In the genomic region with DNA sequence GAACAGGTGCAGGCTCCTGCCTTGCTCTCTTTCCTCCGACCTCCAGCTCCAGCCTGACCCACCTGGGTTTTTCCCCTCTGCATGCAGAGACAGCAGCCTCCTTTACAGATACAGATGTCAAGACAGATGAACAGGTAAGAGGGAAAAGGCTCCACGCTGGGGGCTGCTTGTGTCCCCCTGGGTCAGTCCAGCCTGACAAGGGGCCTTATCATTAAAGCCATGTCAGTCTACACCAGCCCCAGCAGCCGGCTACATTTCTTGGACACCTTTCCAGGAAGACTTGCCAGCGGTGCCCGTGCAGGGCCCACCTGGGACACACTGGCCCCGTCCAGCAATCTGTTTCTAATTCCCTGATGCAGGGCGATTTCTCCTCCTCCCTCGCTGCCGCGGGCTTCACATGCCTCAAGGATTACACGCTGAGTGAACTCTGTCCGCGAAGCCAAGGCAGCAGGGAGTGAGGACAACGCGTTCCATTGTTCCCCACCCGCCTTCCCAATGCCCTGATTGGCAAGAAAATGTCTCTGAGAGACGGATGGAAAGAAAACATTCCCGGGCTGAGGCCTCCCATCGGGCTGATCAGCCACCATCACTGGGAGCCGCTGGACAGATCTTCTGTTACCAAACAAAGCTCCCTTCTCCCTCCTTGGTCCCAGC, we compare ENCODE assay signal across 11 cellular contexts.
DNase-seq lines count a peak whose midpoint lies in the region; ATAC-seq and TF ChIP-seq lines count a peak whose summit lies in the region.
"Had no signal": no experiment of that assay in that cellular context is flagged by ENCODE, and none has a peak within 500 bp of the region (broad histone marks: within the 10 kb centered on the region; RNA-seq: fewer than 3 reads in every experiment).

No MANE protein-coding gene starts in this region.

- H3K36me3 Mint-ChIP-seq in Caco-2 (ENCODE audit: insufficient read depth, unreplicated experiment) (no peaks in the 10 kb centered on the region), osteocyte (ENCODE audit: unreplicated experiment) (peaks cover 5% of the 10 kb centered on the region)

- peaks cover 10% of the 10 kb centered on the region for H3K4me1 ChIP-seq in Caco-2
- H3K4me1 ChIP-seq: thyroid gland had no signal

- peak; percentile 22 to 56 for DNase-seq in Caco-2
- peak; percentile 33 for DNase-seq in WERI-Rb-1
- peak; percentile 64 for DNase-seq in Right ventricle myocardium superior
- peak; percentile 93 for DNase-seq in osteocyte (ENCODE audit: extremely low spot score, unreplicated experiment)
- DNase-seq in stimulated activated naive CD8-positive, alpha-beta T cell treated with anti-CD3 and anti-CD28 coated beads, Interleukin-15, Interleukin-2, amounts not matched to agents 100 U/mL and 50 U/mL, for 24 hours = no peak
- no peak for DNase-seq in NCI-H524 (lab: John Stamatoyannopoulos, UW)
- DNase-seq: MG63; NK-92 treated with Interleukin-12 subunit alpha and Interleukin-12 subunit beta, amount 100 ng/mL, for 24 hours; thyroid gland had no signal

- H3K4me1 Mint-ChIP-seq in Caco-2 (ENCODE audit: low read depth, unreplicated experiment) (no peaks in the 10 kb centered on the region), osteocyte (ENCODE audit: unreplicated experiment) (peaks cover 16% of the 10 kb centered on the region)

- H3K4me3 ChIP-seq in Caco-2 (ENCODE audit: low read depth, low read length) (no peak overlapping the region), WERI-Rb-1 (ENCODE audit: low read depth, low read length) (no peak overlapping the region)
- H3K4me3 ChIP-seq: MG63, thyroid gland had no signal

- intact Hi-C loops in Caco-2 (cut with micrococcal nuclease; ENCODE audit: unreplicated experiment) (no loop called here), Right ventricle myocardium superior (cut with DNase I) (no loop called here)

- TF ChIP-seq CTCF in Caco-2 (IDR thresholded peaks at IDR 0.05; ENCODE audit: insufficient read depth in 1 of 2, low read depth in 1 of 2, low read length in 1 of 2, severe bottlenecking in 1 of 2, unreplicated experiment in 1 of 2) (no peak), WERI-Rb-1 (IDR thresholded peaks at IDR 0.05; ENCODE audit: low read depth, low read length) (no peak), osteocyte (IDR thresholded peaks at IDR 0.05) (no peak)

- H3K27ac ChIP-seq in WERI-Rb-1 = no peak overlapping the region
- H3K27ac ChIP-seq: thyroid gland had no signal

- ATAC-seq in Right ventricle myocardium superior (ENCODE audit: poor library complexity) = peak; percentile 59
- no peak for ATAC-seq in HG02759 (IDR thresholded peaks at IDR 0.05; ENCODE audit: unreplicated experiment)
- no peak for ATAC-seq in esophagus mucosa
- ATAC-seq in stimulated activated naive CD8-positive, alpha-beta T cell treated with anti-CD3 and anti-CD28 coated beads, Interleukin-15, Interleukin-2, amounts not matched to agents 100 U/mL and 50 U/mL, for 24 hours = no peak

- no peaks in the 10 kb centered on the region for H3K27me3 ChIP-seq in Caco-2 (replicated peaks; ENCODE audit: control insufficient read depth, insufficient read depth, low read length)
- no peaks in the 10 kb centered on the region for H3K27me3 ChIP-seq in WERI-Rb-1 (ENCODE audit: insufficient read depth, low read depth, severe bottlenecking)
- H3K27me3 ChIP-seq: MG63, thyroid gland had no signal

- CTCF ChIA-PET in Caco-2 (lab: Charles Lee) = no interaction called here

- H3K9me3 ChIP-seq in Caco-2 (peaks cover 7% of the 10 kb centered on the region; the same call in 1 of the 2 replicates), WERI-Rb-1 (ENCODE audit: severe bottlenecking) (no peaks in the 10 kb centered on the region)
- H3K9me3 ChIP-seq: MG63, thyroid gland had no signal

- POLR2A ChIA-PET in Caco-2 (lab: Charles Lee) = no interaction called here

- H3K27ac Mint-ChIP-seq in Caco-2 (ENCODE audit: unreplicated experiment) (no peak overlapping the region), osteocyte (ENCODE audit: unreplicated experiment) (peak overlapping the region; percentile 93)

- H3K9me3 Mint-ChIP-seq in Caco-2 (ENCODE audit: unreplicated experiment) = peaks cover 21% of the 10 kb centered on the region
- peaks cover 8% of the 10 kb centered on the region for H3K9me3 Mint-ChIP-seq in osteocyte (ENCODE audit: unreplicated experiment)

- H3K36me3 ChIP-seq in Caco-2 (ENCODE audit: control insufficient read depth, insufficient read depth, low read length) (no peaks in the 10 kb centered on the region), WERI-Rb-1 (no peaks in the 10 kb centered on the region)
- H3K36me3 ChIP-seq: MG63, thyroid gland had no signal

- H3K4me3 Mint-ChIP-seq in Caco-2 (ENCODE audit: unreplicated experiment) (no peak overlapping the region), osteocyte (ENCODE audit: unreplicated experiment) (no peak overlapping the region)

- no TSS peak for BruUV-seq in Caco-2 (replicated peaks; lab: Mats Ljungman, UMichigan)

- H3K27me3 Mint-ChIP-seq in Caco-2 (ENCODE audit: insufficient read depth, unreplicated experiment) (peaks cover 3% of the 10 kb centered on the region), osteocyte (ENCODE audit: unreplicated experiment) (no peaks in the 10 kb centered on the region)

Comparison
In these comparisons a context has a peak if more than half of its experiments do, and no peak if none do; other contexts are left out.
1. DNase-seq: peak in Caco-2 (2 of 2), WERI-Rb-1 (single experiment), Right ventricle myocardium superior (single experiment) and osteocyte (single experiment); none in stimulated activated naive CD8-positive, alpha-beta T cell treated with anti-CD3 and anti-CD28 coated beads, Interleukin-15, Interleukin-2, amounts not matched to agents 100 U/mL and 50 U/mL, for 24 hours (single experiment) and NCI-H524 (0 of 2).